9 cellular contexts compared by ENCODE assay signal in genomic region chr7:112453505-112454171, GRCh38. TPM values are rescaled to one million over a fixed set of nuclear protein-coding genes. Genes with fewer than 3 reads are reported as not detected.
DNase-seq lines count a peak whose midpoint lies in the region; ATAC-seq and TF ChIP-seq lines count a peak whose summit lies in the region.
"Had no signal": no experiment of that assay in that cellular context is flagged by ENCODE, and none has a peak within 500 bp of the region (broad histone marks: within the 10 kb centered on the region; RNA-seq: fewer than 3 reads in every experiment).

No MANE protein-coding gene starts in this region.

- WGBS in heart right ventricle, 2 donors = 14 to 26% methylated on average over 7 of the region's 7 CpGs

- H3K27ac ChIP-seq in heart right ventricle = peak overlapping the region; percentile 1 to 99 (median 95)

- H3K27me3 Mint-ChIP-seq in type B pancreatic cell = peaks cover 2% of the 10 kb centered on the region

- in situ Hi-C loops in astrocyte of the spinal cord (cut with HindIII; ENCODE audit: low sequenced_read_pairs) = no loop called here

- no peaks in the 10 kb centered on the region for H3K9me3 ChIP-seq in heart right ventricle

- H3K27me3 ChIP-seq in heart right ventricle = no peaks in the 10 kb centered on the region

- peaks cover 13% of the 10 kb centered on the region for H3K36me3 Mint-ChIP-seq in type B pancreatic cell

- DNase-seq in heart right ventricle = no peak
- DNase-seq in cardiac septum (ENCODE audit: low spot score) = no peak
- peak; percentile 33 for DNase-seq in astrocyte of the spinal cord (ENCODE audit: low read depth, low spot score)
- DNase-seq in kidney tubule cell (ENCODE audit: low spot score) = peak; percentile 38
- DNase-seq in type B pancreatic cell (ENCODE audit: extremely low spot score, unreplicated experiment) = no peak
- DNase-seq in NCI-H2171 treated with DMSO at 0.1 percent for 48 hours (lab: John Stamatoyannopoulos, UW) = no peak
- no peak for DNase-seq in stimulated activated CD4-positive, alpha-beta T cell treated with anti-CD3 and anti-CD28 coated beads, Interleukin-4, amount 100 ng/mL, for 4 hours
- no peak for DNase-seq in activated CD4-positive, CD25-positive, alpha-beta regulatory T cell (lab: John Stamatoyannopoulos, UW)
- DNase-seq: activated CD4-positive, CD25-positive, alpha-beta regulatory T cell treated with anti-CD3 and anti-CD28 coated beads, Interleukin-2, amount 50 U/mL, for 72 hours had no signal

- no peak for ATAC-seq in heart right ventricle

- peaks cover 0 to 52% (median 40%) of the 10 kb centered on the region in 9 donors for H3K4me1 ChIP-seq in heart right ventricle

- H3K4me3 ChIP-seq in heart right ventricle = peak overlapping the region in 9 of 10 donors; percentile 1 to 97 (median 87)
- H3K4me3 ChIP-seq in astrocyte of the spinal cord (ENCODE audit: low read depth, low read length) = no peak overlapping the region

- peaks cover 15% of the 10 kb centered on the region for H3K4me1 Mint-ChIP-seq in type B pancreatic cell (ENCODE audit: unreplicated experiment)

- no peaks in the 10 kb centered on the region for H3K9me3 Mint-ChIP-seq in type B pancreatic cell

- H3K36me3 ChIP-seq in heart right ventricle = peaks cover 0 to 36% (median 29%) of the 10 kb centered on the region in 9 donors

- intact Hi-C loops in heart right ventricle (cut with DNase I) = loop anchor here in 2 of 10 donors (5.0 to 10.0 kb wide), 2 partner anchors 246 to 889 kb away; partner anchors contain the start of genes DOCK4 (in 1 of the 2), IMMP2L (in 1 of the 2) and ZNF277 (in 1 of the 2)
- intact Hi-C loops in cardiac septum (cut with DNase I) = loop anchor here (5.0 kb wide), 1 partner anchor 34 kb away; no protein-coding TSS in a partner anchor

- peak overlapping the region; percentile 52 for H3K27ac Mint-ChIP-seq in type B pancreatic cell

- H3K4me3 Mint-ChIP-seq in type B pancreatic cell = peak overlapping the region; percentile 74

- TF ChIP-seq CTCF in heart right ventricle (IDR thresholded peaks at IDR 0.05) (no peak), astrocyte of the spinal cord (IDR thresholded peaks at IDR 0.05; ENCODE audit: low read depth, low read length) (no peak), type B pancreatic cell (conservative IDR thresholded peaks at IDR 0.05) (no peak)

RNA-seq across cellular contexts. Expression of gene IFRD1, which starts 3.4 kb away (rescaled TPM):
- total RNA-seq in heart right ventricle = 10 to 100 TPM; 17.5 to 94.6 (median 26.2) TPM
- polyA plus RNA-seq in heart right ventricle = 10 to 100 TPM; 70.7 to 78.5 TPM
- 51.2 TPM for total RNA-seq in cardiac septum
- 78.4 and 93.1 TPM in 2 replicates for total RNA-seq in type B pancreatic cell (ENCODE audit: low replicate concordance)

RNA-seq across cellular contexts. Expression of gene LSMEM1, which starts 27.2 kb away (rescaled TPM):
- 10 to 100 TPM in 1 of 10 donors, 1 to 10 TPM in 9; 1.1 to 11.6 (median 4.8) TPM for total RNA-seq in heart right ventricle
- polyA plus RNA-seq in heart right ventricle = 1 to 10 TPM in 1 of 2 donors, under 1 TPM in 1; 0.65 to 4.2 TPM
- total RNA-seq in cardiac septum = 7.4 TPM
- 0.98 and 1.9 TPM in 2 replicates for total RNA-seq in type B pancreatic cell (ENCODE audit: low replicate concordance)

Comparison
In these comparisons a context has a peak if more than half of its experiments do, and no peak if none do; other contexts are left out.
1. DNase-seq: peak in astrocyte of the spinal cord (single experiment) and kidney tubule cell (single experiment); none in heart right ventricle (0 of 2), cardiac septum (single experiment), type B pancreatic cell (single experiment), NCI-H2171 treated with DMSO at 0.1 percent for 48 hours (single experiment), stimulated activated CD4-positive, alpha-beta T cell treated with anti-CD3 and anti-CD28 coated beads, Interleukin-4, amount 100 ng/mL, for 4 hours (0 of 2) and activated CD4-positive, CD25-positive, alpha-beta regulatory T cell (0 of 4).